23 cellular contexts compared by ENCODE assay signal in the genomic region with DNA sequence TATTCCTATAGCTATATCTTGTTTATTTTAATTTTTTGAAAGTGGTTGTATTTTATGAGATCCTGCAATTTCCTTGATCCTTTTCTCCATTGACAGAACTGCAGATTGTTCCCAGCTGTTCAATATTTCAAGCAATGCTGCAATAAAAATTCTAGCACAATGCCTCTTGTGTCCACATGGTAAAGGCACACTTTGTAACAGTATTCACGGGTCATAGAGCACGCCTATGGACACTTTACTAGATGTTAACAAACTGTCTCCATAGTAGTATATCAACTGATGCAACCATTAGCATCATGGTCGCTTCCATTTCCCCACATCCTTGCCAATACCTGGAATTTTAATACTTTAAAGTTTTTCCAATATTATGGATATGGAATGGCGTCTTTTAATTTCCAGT.
"Had no signal": no experiment of that assay in that cellular context is flagged by ENCODE, and none has a peak within 500 bp of the region (broad histone marks: within the 10 kb centered on the region; RNA-seq: fewer than 3 reads in every experiment).

No MANE protein-coding gene starts in this region.

- H3K9me3 Mint-ChIP-seq: natural killer cell treated with Interleukin-12 subunit alpha and Interleukin-12 subunit beta and Interleukin-15 and Interleukin-18, amount 100 ng/mL, for 72 hours; stimulated activated memory B cell treated with anti-CD40 and anti-IgM and Interleukin-4, amounts not matched to agents 10 μg/mL and 1 μg/mL and 100 μg/mL, for 72 hours; stimulated activated naive CD8-positive, alpha-beta T cell treated with anti-CD3 and anti-CD28 coated beads, Interleukin-15, amount 100 ng/mL, for 72 hours; type B pancreatic cell had no signal

- H3K27ac Mint-ChIP-seq: naive B cell; natural killer cell treated with Interleukin-12 subunit alpha and Interleukin-12 subunit beta and Interleukin-15 and Interleukin-18, amount 100 ng/mL, for 72 hours; stimulated activated memory B cell treated with anti-CD40 and anti-IgM and Interleukin-4, amounts not matched to agents 10 μg/mL and 1 μg/mL and 100 μg/mL, for 72 hours; stimulated activated naive CD8-positive, alpha-beta T cell treated with anti-CD3 and anti-CD28 coated beads, Interleukin-15, amount 100 ng/mL, for 72 hours; type B pancreatic cell had no signal

- H3K4me1 Mint-ChIP-seq: stimulated activated naive CD8-positive, alpha-beta T cell treated with anti-CD3 and anti-CD28 coated beads, Interleukin-15, amount 100 ng/mL, for 72 hours had no signal

- H3K4me3 ChIP-seq: hepatocyte, ovary, right atrium auricular region, uterus had no signal

- DNase-seq: islet precursor cell; left lung; lower lobe of right lung; mammary epithelial cell; mesenchymal stem cell; naive B cell; ovary; right lobe of liver; stimulated activated CD4-positive, alpha-beta T cell treated with anti-CD3 and anti-CD28 coated beads, Interleukin-1b, Interleukin-23, amount 100 ng/mL, for 48 hours; stimulated activated CD4-positive, alpha-beta T cell treated with anti-CD3 and anti-CD28 coated beads, Interleukin-2, amount 100 ng/mL, for 48 hours; stimulated activated CD4-positive, alpha-beta T cell treated with anti-CD3 and anti-CD28 coated beads, Interleukin-4, amount 100 ng/mL, for 4 hours; stimulated activated CD8-positive, alpha-beta memory T cell treated with anti-CD3 and anti-CD28 coated beads, Interleukin-4, amount 100 ng/mL, for 48 hours; stimulated activated naive CD4-positive, alpha-beta T cell treated with Interleukin-2 at 50 U/mL for 16 hours; stimulated activated naive CD8-positive, alpha-beta T cell treated with anti-CD3 and anti-CD28 coated beads, Interleukin-15, amount 100 ng/mL, for 72 hours; substantia nigra; uterus had no signal

- H3K36me3 ChIP-seq: left lung, lower lobe of right lung, ovary, right atrium auricular region, right lobe of liver, tibial nerve, uterus had no signal

- H3K27ac ChIP-seq: hepatocyte, left lung, lower lobe of right lung, ovary, right atrium auricular region, tibial nerve, uterus had no signal

- H3K27me3 ChIP-seq: hepatocyte, left lung, ovary, right atrium auricular region, right lobe of liver, tibial nerve, uterus had no signal

- H3K36me3 Mint-ChIP-seq: naive B cell; natural killer cell treated with Interleukin-12 subunit alpha and Interleukin-12 subunit beta and Interleukin-15 and Interleukin-18, amount 100 ng/mL, for 72 hours; stimulated activated memory B cell treated with anti-CD40 and anti-IgM and Interleukin-4, amounts not matched to agents 10 μg/mL and 1 μg/mL and 100 μg/mL, for 72 hours; type B pancreatic cell had no signal

- H3K9me3 ChIP-seq: left lung, lower lobe of right lung, ovary, right atrium auricular region, right lobe of liver, tibial nerve, uterus had no signal

- H3K4me1 ChIP-seq: left lung, lower lobe of right lung, right atrium auricular region, uterus had no signal

- H3K27me3 Mint-ChIP-seq: natural killer cell treated with Interleukin-12 subunit alpha and Interleukin-12 subunit beta and Interleukin-15 and Interleukin-18, amount 100 ng/mL, for 72 hours; progenitor cell of endocrine pancreas; stimulated activated memory B cell treated with anti-CD40 and anti-IgM and Interleukin-4, amounts not matched to agents 10 μg/mL and 1 μg/mL and 100 μg/mL, for 72 hours; type B pancreatic cell had no signal

- ATAC-seq: natural killer cell treated with Interleukin-12 subunit alpha and Interleukin-12 subunit beta and Interleukin-15 and Interleukin-18, amount 100 ng/mL, for 72 hours; stimulated activated memory B cell treated with anti-CD40 and anti-IgM and Interleukin-4, amounts not matched to agents 10 μg/mL and 1 μg/mL and 100 μg/mL, for 72 hours; stimulated activated naive CD8-positive, alpha-beta T cell treated with anti-CD3 and anti-CD28 coated beads, Interleukin-15, amount 100 ng/mL, for 72 hours had no signal

- H3K4me3 Mint-ChIP-seq: natural killer cell treated with Interleukin-12 subunit alpha and Interleukin-12 subunit beta and Interleukin-15 and Interleukin-18, amount 100 ng/mL, for 72 hours; stimulated activated memory B cell treated with anti-CD40 and anti-IgM and Interleukin-4, amounts not matched to agents 10 μg/mL and 1 μg/mL and 100 μg/mL, for 72 hours; stimulated activated naive CD8-positive, alpha-beta T cell treated with anti-CD3 and anti-CD28 coated beads, Interleukin-15, amount 100 ng/mL, for 72 hours had no signal
